15 cellular contexts compared by ENCODE assay signal in genomic region chr16:9134306-9134705, GRCh38. TPM values are rescaled to one million over a fixed set of nuclear protein-coding genes. Genes with fewer than 3 reads are reported as not detected.
A peak's percentile ranks its signal among the peaks of the same experiment; 100 is the strongest.
DNase-seq lines count a peak whose midpoint lies in the region; ATAC-seq and TF ChIP-seq lines count a peak whose summit lies in the region.
"Had no signal": no experiment of that assay in that cellular context is flagged by ENCODE, and none has a peak within 500 bp of the region (broad histone marks: within the 10 kb centered on the region; RNA-seq: fewer than 3 reads in every experiment).

No MANE protein-coding gene starts in this region.

- H4K20me1 ChIP-seq in BLaER1 (no peaks in the 10 kb centered on the region), KMS-11 (ENCODE audit: insufficient read depth) (no peaks in the 10 kb centered on the region)

- H3K27me3 Mint-ChIP-seq in WTC11 (ENCODE audit: low read depth), result no peaks in the 10 kb centered on the region

- H3K4me1 ChIP-seq in BLaER1, result peaks cover 70% of the 10 kb centered on the region
- peaks cover 34% of the 10 kb centered on the region for H3K4me1 ChIP-seq in KMS-11 (ENCODE audit: low read depth, poor library complexity, severe bottlenecking)
- H3K4me1 ChIP-seq: Caco-2 had no signal

- H3K9ac ChIP-seq in BLaER1 (no peak overlapping the region), KMS-11 (no peak overlapping the region)

- H3K27me3 ChIP-seq in BLaER1 (no peaks in the 10 kb centered on the region), KMS-11 (ENCODE audit: insufficient read depth, low read depth) (no peaks in the 10 kb centered on the region)

- H3K4me3 ChIP-seq in BLaER1, result no peak overlapping the region
- H3K4me3 ChIP-seq in KMS-11 (IDR thresholded peaks at IDR 0.05; ENCODE audit: insufficient read depth, low read depth, low read length), result no peak overlapping the region
- H3K4me3 ChIP-seq: GM12878, GM23338, SK-N-MC had no signal

- H3K4me2 ChIP-seq in BLaER1 (peak overlapping the region; percentile 88), KMS-11 (peak overlapping the region; percentile 0; the same call in 1 of the 2 replicates)
- H3K4me2 ChIP-seq: GM23338 had no signal

- H3K27ac ChIP-seq in BLaER1, result 0 out of 2 replicates have a peak overlapping the region, but pooled peaks have one; percentile 8
- H3K27ac ChIP-seq in KMS-11, result no peak overlapping the region
- H3K27ac ChIP-seq: HL-60, SK-N-MC had no signal

- ATAC-seq in WTC11 (no peak), GM19328 (IDR thresholded peaks at IDR 0.05; ENCODE audit: unreplicated experiment) (no peak)

- DNase-seq in WTC11 (ENCODE audit: low spot score) (no peak), mesenteric fat pad (ENCODE audit: low spot score) (peak; percentile 18), NCI-H1105 (lab: John Stamatoyannopoulos, UW) (no peak), ecto neural progenitor cell (ENCODE audit: low spot score) (no peak)
- no peak for DNase-seq in activated CD8-positive, alpha-beta memory T cell treated with anti-CD3 and anti-CD28 coated beads for 24 hours

- no peaks in the 10 kb centered on the region for H3K79me2 ChIP-seq in KMS-11 (ENCODE audit: insufficient read depth, low read depth)

- H2AFZ ChIP-seq in KMS-11 (ENCODE audit: low read depth), result no peak overlapping the region
- H2AFZ ChIP-seq: GM23338 had no signal

- H3K9me3 ChIP-seq in BLaER1, result no peaks in the 10 kb centered on the region
- H3K9me3 ChIP-seq: Caco-2 had no signal

- POLR2A ChIA-PET in WTC11 (lab: Charles Lee), result interaction anchor here (1.0 kb wide), 1 partner anchor 9 kb away, joined by 3 read pairs; no protein-coding TSS in a partner anchor

- peaks cover 15% of the 10 kb centered on the region for H3K4me1 Mint-ChIP-seq in WTC11

- H3K36me3 Mint-ChIP-seq in WTC11, result peaks cover 2% of the 10 kb centered on the region
- H3K36me3 Mint-ChIP-seq: CD4-positive, CD25-positive, alpha-beta regulatory T cell had no signal

- CTCF ChIA-PET in WTC11 (lab: Charles Lee), result interaction anchor here (0.6 to 2.7 kb wide), 28 partner anchors 9 to 974 kb away, joined by 3 to 22 read pairs (median 6); partner anchors contain the start of genes CARHSP1 and HAPSTR1

- H3K9me3 Mint-ChIP-seq in WTC11, result no peaks in the 10 kb centered on the region
- H3K9me3 Mint-ChIP-seq: CD4-positive, CD25-positive, alpha-beta regulatory T cell; GM23338 had no signal

- TF ChIP-seq CTCF in KMS-11 (conservative IDR thresholded peaks at IDR 0.05; ENCODE audit: low read depth, low read length) (no peak), WTC11 (IDR thresholded peaks at IDR 0.05) (0 out of 2 replicates have a peak, but pooled peaks have one; percentile 3)

- no peak overlapping the region for H3K4me3 Mint-ChIP-seq in WTC11
- H3K4me3 Mint-ChIP-seq: B cell; CD4-positive, CD25-positive, alpha-beta regulatory T cell; GM23338 had no signal

- no peak overlapping the region for H3K27ac Mint-ChIP-seq in WTC11
- H3K27ac Mint-ChIP-seq: CD4-positive, CD25-positive, alpha-beta regulatory T cell; GM23338 had no signal

- H3K36me3 ChIP-seq in BLaER1, result no peaks in the 10 kb centered on the region
- no peaks in the 10 kb centered on the region for H3K36me3 ChIP-seq in KMS-11 (ENCODE audit: insufficient read depth)

TF ChIP-seq in WTC11, 78 proteins besides CTCF, POLR2A, EP300 and RAD21:
- TF ChIP-seq ARID4B (CRISPR knock-in tag; IDR thresholded peaks at IDR 0.05; ENCODE audit: borderline replicate concordance) (no peak), ETV6 (CRISPR knock-in tag; IDR thresholded peaks at IDR 0.05) (no peak), ZNF121 (CRISPR knock-in tag; IDR thresholded peaks at IDR 0.05) (peak; percentile 26; the same call in 1 of the 2 replicates), RORB (CRISPR knock-in tag; IDR thresholded peaks at IDR 0.05) (no peak)

RNA-seq across cellular contexts. Expression of gene HAPSTR1, which starts 42.9 kb away (rescaled TPM):
- total RNA-seq in WTC11 (2021), result 54.3 to 59.1 TPM (median 56.4 TPM) in 3 replicates
- total RNA-seq in mesenteric fat pad, result 57.7 TPM
